In the genomic region with DNA sequence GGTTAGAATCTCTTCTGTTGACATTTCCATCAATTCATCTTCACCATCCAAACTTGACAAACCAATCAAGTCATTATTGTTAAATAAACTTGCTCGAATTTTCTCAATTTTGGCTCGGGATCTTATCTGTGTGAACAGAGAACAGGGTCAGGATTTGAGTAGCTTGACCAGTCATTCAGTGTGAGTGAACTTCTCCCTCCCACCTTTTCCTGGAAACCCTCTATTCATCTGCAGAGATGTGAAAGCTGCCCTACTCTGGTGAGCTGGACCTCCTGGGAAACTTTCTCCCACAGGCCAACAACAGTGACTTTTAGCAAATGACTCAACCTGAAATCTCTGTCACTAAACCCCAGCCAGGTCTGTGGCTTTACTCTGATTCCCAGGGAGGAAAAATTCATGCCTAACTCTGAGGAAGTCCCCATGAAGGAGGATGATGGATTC, we compare ENCODE assay signal across 10 cellular contexts. TPM values are rescaled to one million over a fixed set of nuclear protein-coding genes. Genes with fewer than 3 reads are reported as not detected.
DNase-seq lines count a peak whose midpoint lies in the region; ATAC-seq and TF ChIP-seq lines count a peak whose summit lies in the region.
"Had no signal": no experiment of that assay in that cellular context is flagged by ENCODE, and none has a peak within 500 bp of the region (broad histone marks: within the 10 kb centered on the region; RNA-seq: fewer than 3 reads in every experiment).

No MANE protein-coding gene starts in this region.

- intact Hi-C loops in sciatic nerve (cut with DNase I): loop anchor here (10.0 kb wide), 1 partner anchor 58 kb away; the partner anchor contains the start of gene TRAFD1
- intact Hi-C loops in adrenal gland (cut with DNase I): no loop called here

- 57 to 66% (median 62%) methylated on average over 2 of the region's 2 CpGs for WGBS in adrenal gland, 4 donors

- TF ChIP-seq POLR2A in adrenal gland (IDR thresholded peaks at IDR 0.05): no peak

- no peaks in the 10 kb centered on the region for H3K9me3 ChIP-seq in adrenal gland (replicated peaks in 1 of 3)
- H3K9me3 ChIP-seq: upper lobe of right lung had no signal

- no peak for TF ChIP-seq CTCF in GM13977 (IDR thresholded peaks at IDR 0.05; ENCODE audit: extremely low read depth, insufficient read depth, missing control alignments)
- TF ChIP-seq CTCF in brain microvascular endothelial cell (IDR thresholded peaks at IDR 0.05; ENCODE audit: low read depth, low read length, missing control alignments): no peak
- TF ChIP-seq CTCF in adrenal gland (IDR thresholded peaks at IDR 0.05): no peak

- H3K27me3 ChIP-seq in brain microvascular endothelial cell (replicated peaks): no peaks in the 10 kb centered on the region
- no peaks in the 10 kb centered on the region for H3K27me3 ChIP-seq in adrenal gland
- H3K27me3 ChIP-seq: upper lobe of right lung had no signal

- H3K27ac ChIP-seq in brain microvascular endothelial cell: no peak overlapping the region
- peak overlapping the region in 1 of 5 donors; percentile 8 for H3K27ac ChIP-seq in adrenal gland
- H3K27ac ChIP-seq: upper lobe of right lung had no signal

- in situ Hi-C loops in GM13977 (cut with MboI; ENCODE audit: low pct_unique_long_range_greater_than_20kb, low sequenced_read_pairs, unreplicated experiment): no loop called here
- in situ Hi-C loops in brain microvascular endothelial cell (cut with HindIII; ENCODE audit: low pct_ligation_motif_present, low sequenced_read_pairs): no loop called here

- H3K36me3 ChIP-seq in brain microvascular endothelial cell (replicated peaks): peaks cover 20% of the 10 kb centered on the region
- peaks cover 0 to 40% of the 10 kb centered on the region in 2 donors for H3K36me3 ChIP-seq in adrenal gland (replicated peaks in 1 of 2)

- H3K4me3 ChIP-seq in brain microvascular endothelial cell (ENCODE audit: low read depth, low read length) (no peak overlapping the region), adrenal gland (no peak overlapping the region)
- H3K4me3 ChIP-seq: upper lobe of right lung had no signal

- DNase-seq in GM13977 (ENCODE audit: low spot score) (peak; percentile 82), HT1080 (ENCODE audit: low read depth) (peak; percentile 55), brain microvascular endothelial cell (peak; percentile 6), sciatic nerve (ENCODE audit: low spot score) (no peak), HUDEP-2 (lab: John Stamatoyannopoulos, UW; ENCODE audit: unreplicated experiment in 76 of 76) (no peak), adrenal gland (no peak)
- DNase-seq: small intestine, upper lobe of right lung had no signal

- ATAC-seq in sciatic nerve: peak; percentile 22
- no peak for ATAC-seq in HG02973 (IDR thresholded peaks at IDR 0.05; ENCODE audit: unreplicated experiment)
- ATAC-seq in HG03354 (IDR thresholded peaks at IDR 0.05; ENCODE audit: poor library complexity, severe bottlenecking, unreplicated experiment): no peak

- H3K4me1 ChIP-seq in adrenal gland (replicated peaks in 1 of 2): peaks cover 0 to 6% of the 10 kb centered on the region in 2 donors
- H3K4me1 ChIP-seq: upper lobe of right lung had no signal

RNA-seq across cellular contexts. Expression of gene TRAFD1, which starts 57.8 kb away (rescaled TPM):
- total RNA-seq in HT1080 (2014; rRNA removed; shearing (Covaris generic)): 17.1 and 20.0 TPM in 2 replicates
- polyA plus RNA-seq in HT1080 (2015; cell fraction: cytosol; rRNA removed): 16.6 and 19.5 TPM in 2 replicates
- polyA plus RNA-seq in HT1080 (2015; cell fraction: nucleus; rRNA removed): 37.9 and 44.5 TPM in 2 replicates
- total RNA-seq in sciatic nerve (26.5 TPM), adrenal gland (10 to 100 TPM; 18.2 to 45.9 (median 30.0) TPM)
- 10 to 100 TPM; 11.4 to 25.7 (median 13.9) TPM for polyA plus RNA-seq in adrenal gland

Comparison
In these comparisons a context has a peak if more than half of its experiments do, and no peak if none do; other contexts are left out.
1. DNase-seq: peak in GM13977 (single experiment), HT1080 (single experiment) and brain microvascular endothelial cell (single experiment); none in sciatic nerve (single experiment), HUDEP-2 (0 of 76) and adrenal gland (0 of 7).